In the genomic region with DNA sequence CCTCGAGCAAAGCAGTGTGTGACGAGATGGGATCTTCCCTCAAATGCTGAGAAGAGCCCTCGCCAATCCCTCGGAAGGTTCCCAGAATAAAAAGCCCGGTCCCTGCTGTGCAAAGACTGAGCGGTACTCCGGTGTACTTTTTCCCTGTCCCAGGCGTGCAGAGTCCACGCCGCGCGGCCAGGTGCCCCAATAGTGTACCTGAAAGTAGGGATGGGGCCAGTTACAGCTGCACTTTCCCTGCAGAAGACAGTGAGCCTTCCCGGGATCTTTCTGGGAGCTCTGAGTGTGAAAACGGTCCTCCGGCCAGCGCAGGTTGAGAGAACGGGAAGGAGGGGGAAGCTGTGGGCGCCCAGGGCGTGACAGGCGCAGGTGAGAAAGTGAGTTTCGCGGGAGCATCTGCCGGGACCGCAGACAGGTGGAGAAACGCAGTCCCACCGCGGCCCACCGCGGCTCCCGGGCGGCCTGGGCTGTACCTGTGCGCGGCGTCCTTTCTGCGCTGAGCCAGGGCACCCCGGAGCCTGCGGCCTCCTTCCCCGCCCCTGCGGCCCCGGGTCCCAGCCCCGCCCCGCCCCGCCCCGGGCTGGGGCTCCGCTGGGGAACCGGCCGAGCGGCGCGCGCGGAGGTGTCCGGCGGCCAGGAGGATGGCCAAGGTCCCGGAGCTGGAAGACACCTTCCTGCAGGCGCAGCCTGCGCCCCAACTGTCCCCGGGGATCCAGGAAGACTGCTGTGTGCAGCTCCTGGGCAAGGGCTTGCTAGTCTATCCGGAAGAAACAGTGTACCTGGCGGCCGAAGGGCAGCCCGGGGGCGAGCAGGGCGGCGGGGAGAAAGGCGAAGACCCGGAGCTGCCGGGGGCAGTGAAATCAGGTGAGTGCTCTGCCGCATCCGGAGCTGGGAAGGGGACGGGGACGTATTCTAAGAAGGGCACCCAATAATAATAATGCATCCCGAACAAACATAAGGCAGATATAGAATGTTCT, we compare ENCODE assay signal across 1 cellular context.
TF ChIP-seq lines count a peak whose summit lies in the region.

A gene with protein sequence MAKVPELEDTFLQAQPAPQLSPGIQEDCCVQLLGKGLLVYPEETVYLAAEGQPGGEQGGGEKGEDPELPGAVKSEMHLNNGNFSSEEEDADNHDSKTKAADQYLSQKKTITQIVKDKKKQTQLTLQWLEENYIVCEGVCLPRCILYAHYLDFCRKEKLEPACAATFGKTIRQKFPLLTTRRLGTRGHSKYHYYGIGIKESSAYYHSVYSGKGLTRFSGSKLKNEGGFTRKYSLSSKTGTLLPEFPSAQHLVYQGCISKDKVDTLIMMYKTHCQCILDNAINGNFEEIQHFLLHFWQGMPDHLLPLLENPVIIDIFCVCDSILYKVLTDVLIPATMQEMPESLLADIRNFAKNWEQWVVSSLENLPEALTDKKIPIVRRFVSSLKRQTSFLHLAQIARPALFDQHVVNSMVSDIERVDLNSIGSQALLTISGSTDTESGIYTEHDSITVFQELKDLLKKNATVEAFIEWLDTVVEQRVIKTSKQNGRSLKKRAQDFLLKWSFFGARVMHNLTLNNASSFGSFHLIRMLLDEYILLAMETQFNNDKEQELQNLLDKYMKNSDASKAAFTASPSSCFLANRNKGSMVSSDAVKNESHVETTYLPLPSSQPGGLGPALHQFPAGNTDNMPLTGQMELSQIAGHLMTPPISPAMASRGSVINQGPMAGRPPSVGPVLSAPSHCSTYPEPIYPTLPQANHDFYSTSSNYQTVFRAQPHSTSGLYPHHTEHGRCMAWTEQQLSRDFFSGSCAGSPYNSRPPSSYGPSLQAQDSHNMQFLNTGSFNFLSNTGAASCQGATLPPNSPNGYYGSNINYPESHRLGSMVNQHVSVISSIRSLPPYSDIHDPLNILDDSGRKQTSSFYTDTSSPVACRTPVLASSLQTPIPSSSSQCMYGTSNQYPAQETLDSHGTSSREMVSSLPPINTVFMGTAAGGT (plus strand): TSS at position 608 of the 977 bp plus-strand sequence. CDS start 34 bp downstream, at position 642.

TF ChIP-seq in SK-N-SH, 30 proteins besides CTCF, POLR2A, EP300 and RAD21 (continued from another document):
- no peak for TF ChIP-seq TAF1 (IDR thresholded peaks at IDR 0.05; ENCODE audit: borderline replicate concordance, low read depth, low read length)
- no peak for TF ChIP-seq SIN3A (IDR thresholded peaks at IDR 0.05; ENCODE audit: borderline replicate concordance, low read depth, low read length)
- no peak for TF ChIP-seq JUND (IDR thresholded peaks at IDR 0.05)
- TF ChIP-seq, protein P1, sequence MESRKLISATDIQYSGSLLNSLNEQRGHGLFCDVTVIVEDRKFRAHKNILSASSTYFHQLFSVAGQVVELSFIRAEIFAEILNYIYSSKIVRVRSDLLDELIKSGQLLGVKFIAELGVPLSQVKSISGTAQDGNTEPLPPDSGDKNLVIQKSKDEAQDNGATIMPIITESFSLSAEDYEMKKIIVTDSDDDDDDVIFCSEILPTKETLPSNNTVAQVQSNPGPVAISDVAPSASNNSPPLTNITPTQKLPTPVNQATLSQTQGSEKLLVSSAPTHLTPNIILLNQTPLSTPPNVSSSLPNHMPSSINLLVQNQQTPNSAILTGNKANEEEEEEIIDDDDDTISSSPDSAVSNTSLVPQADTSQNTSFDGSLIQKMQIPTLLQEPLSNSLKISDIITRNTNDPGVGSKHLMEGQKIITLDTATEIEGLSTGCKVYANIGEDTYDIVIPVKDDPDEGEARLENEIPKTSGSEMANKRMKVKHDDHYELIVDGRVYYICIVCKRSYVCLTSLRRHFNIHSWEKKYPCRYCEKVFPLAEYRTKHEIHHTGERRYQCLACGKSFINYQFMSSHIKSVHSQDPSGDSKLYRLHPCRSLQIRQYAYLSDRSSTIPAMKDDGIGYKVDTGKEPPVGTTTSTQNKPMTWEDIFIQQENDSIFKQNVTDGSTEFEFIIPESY (IDR thresholded peaks at IDR 0.05; ENCODE audit: borderline replicate concordance, low read depth): no peak
- TF ChIP-seq, protein P2, sequence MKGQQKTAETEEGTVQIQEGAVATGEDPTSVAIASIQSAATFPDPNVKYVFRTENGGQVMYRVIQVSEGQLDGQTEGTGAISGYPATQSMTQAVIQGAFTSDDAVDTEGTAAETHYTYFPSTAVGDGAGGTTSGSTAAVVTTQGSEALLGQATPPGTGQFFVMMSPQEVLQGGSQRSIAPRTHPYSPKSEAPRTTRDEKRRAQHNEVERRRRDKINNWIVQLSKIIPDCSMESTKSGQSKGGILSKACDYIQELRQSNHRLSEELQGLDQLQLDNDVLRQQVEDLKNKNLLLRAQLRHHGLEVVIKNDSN (IDR thresholded peaks at IDR 0.05; ENCODE audit: borderline replicate concordance, low read depth): no peak
- no peak for TF ChIP-seq FOXJ3 (CRISPR knock-in tag; IDR thresholded peaks at IDR 0.05)
- TF ChIP-seq CHD2 (IDR thresholded peaks at IDR 0.05; ENCODE audit: low read length, partially characterized antibody): no peak
